9 cellular contexts compared by ENCODE assay signal in genomic region chr11:17479284-17480214, GRCh38. TPM values are rescaled to one million over a fixed set of nuclear protein-coding genes. Genes with fewer than 3 reads are reported as not detected.
DNase-seq lines count a peak whose midpoint lies in the region; ATAC-seq and TF ChIP-seq lines count a peak whose summit lies in the region.
"Had no signal": no experiment of that assay in that cellular context is flagged by ENCODE, and none has a peak within 500 bp of the region (broad histone marks: within the 10 kb centered on the region; RNA-seq: fewer than 3 reads in every experiment).

No MANE protein-coding gene starts in this region.

- H3K36me3 ChIP-seq in smooth muscle cell (ENCODE audit: low read depth), result no peaks in the 10 kb centered on the region
- H3K36me3 ChIP-seq: adrenal gland had no signal

- H3K79me2 ChIP-seq in smooth muscle cell (ENCODE audit: low read depth), result no peaks in the 10 kb centered on the region

- H3K9ac ChIP-seq in smooth muscle cell (ENCODE audit: low read depth), result no peak overlapping the region

- H2AFZ ChIP-seq in smooth muscle cell (ENCODE audit: low read depth), result no peak overlapping the region

- peaks cover 3% of the 10 kb centered on the region for H3K36me3 Mint-ChIP-seq in brain
- H3K36me3 Mint-ChIP-seq in activated naive CD4-positive, alpha-beta T cell treated with anti-CD3 and anti-CD28 coated beads, Interleukin-2, amount 50 U/mL, for 72 hours, result peaks cover 0 to 7% of the 10 kb centered on the region in 2 donors

- WGBS in smooth muscle cell (ENCODE audit: low lambda C conversion rate), result 29% methylated on average over 14 of the region's 14 CpGs

- ATAC-seq in left lobe of liver, result peak; percentile 57
- no peak for ATAC-seq in activated naive CD4-positive, alpha-beta T cell treated with anti-CD3 and anti-CD28 coated beads, Interleukin-2, amount 50 U/mL, for 72 hours

- peak overlapping the region in 3 of 5 experiments; percentile 14 to 87 (median 53) for H3K27ac Mint-ChIP-seq in brain
- no peak overlapping the region for H3K27ac Mint-ChIP-seq in activated naive CD4-positive, alpha-beta T cell treated with anti-CD3 and anti-CD28 coated beads, Interleukin-2, amount 50 U/mL, for 72 hours

- H3K27ac ChIP-seq in smooth muscle cell (ENCODE audit: low read depth), result no peak overlapping the region
- H3K27ac ChIP-seq: adrenal gland had no signal

- H3K4me3 ChIP-seq in smooth muscle cell, result no peak overlapping the region
- H3K4me3 ChIP-seq: adrenal gland had no signal

- no peaks in the 10 kb centered on the region for H3F3A ChIP-seq in smooth muscle cell (ENCODE audit: low read depth)

- peaks cover 42% of the 10 kb centered on the region for H3K4me1 Mint-ChIP-seq in brain

- peak in 11 of 14 donors; percentile 12 to 87 (median 36) for DNase-seq in C1 segment of cervical spinal cord (lab: John Stamatoyannopoulos, UW)
- peak; percentile 30 for DNase-seq in NCI-H1092 (lab: John Stamatoyannopoulos, UW)
- DNase-seq in left lobe of liver (ENCODE audit: low spot score), result no peak
- no peak for DNase-seq in activated naive CD4-positive, alpha-beta T cell treated with anti-CD3 and anti-CD28 coated beads, Interleukin-2, amount 50 U/mL, for 72 hours (ENCODE audit: low spot score in 2 of 2)
- no peak for DNase-seq in activated CD8-positive, alpha-beta memory T cell treated with anti-CD3 and anti-CD28 coated beads for 24 hours
- no peak for DNase-seq in activated CD4-positive, CD25-positive, alpha-beta regulatory T cell treated with anti-CD3 and anti-CD28 coated beads, Interleukin-2, amount 50 U/mL, for 72 hours
- no peak for DNase-seq in smooth muscle cell (lab: John Stamatoyannopoulos, UW; ENCODE audit: unreplicated experiment)

- no peaks in the 10 kb centered on the region for H4K20me1 ChIP-seq in smooth muscle cell (ENCODE audit: low read depth)

- no peak overlapping the region for H3K4me2 ChIP-seq in smooth muscle cell

- peaks cover 31% of the 10 kb centered on the region for H3K27me3 Mint-ChIP-seq in brain

- H3K9me3 ChIP-seq in smooth muscle cell (replicated peaks; ENCODE audit: low read depth), result no peaks in the 10 kb centered on the region
- H3K9me3 ChIP-seq: adrenal gland had no signal

- peaks cover 69% of the 10 kb centered on the region for H3K27me3 ChIP-seq in smooth muscle cell (ENCODE audit: low read depth)

- peak overlapping the region; percentile 32 to 80 (median 62) for H3K4me3 Mint-ChIP-seq in brain

- TF ChIP-seq CTCF in brain (conservative IDR thresholded peaks at IDR 0.05), result no peak
- TF ChIP-seq CTCF in smooth muscle cell (IDR thresholded peaks at IDR 0.05; ENCODE audit: borderline replicate concordance, insufficient read depth, poor library complexity, severe bottlenecking), result no peak

- peaks cover 0 to 8% (median 6%) of the 10 kb centered on the region in 5 experiments for H3K9me3 Mint-ChIP-seq in brain
- peaks cover 3 to 5% of the 10 kb centered on the region in 2 donors for H3K9me3 Mint-ChIP-seq in activated naive CD4-positive, alpha-beta T cell treated with anti-CD3 and anti-CD28 coated beads, Interleukin-2, amount 50 U/mL, for 72 hours

- H3K4me1 ChIP-seq in smooth muscle cell (ENCODE audit: low read depth), result peaks cover 4% of the 10 kb centered on the region
- H3K4me1 ChIP-seq: adrenal gland had no signal

RNA-seq across cellular contexts. Expression of gene ABCC8, which starts 2.9 kb away (rescaled TPM):
- 12.4 TPM for polyA plus RNA-seq in brain (ENCODE audit: insufficient read depth, low read depth, low replicate concordance)
- 0.83 TPM for total RNA-seq in left lobe of liver
- total RNA-seq in activated naive CD4-positive, alpha-beta T cell treated with anti-CD3 and anti-CD28 coated beads, Interleukin-2, amount 50 U/mL, for 72 hours, result not detected
- total RNA-seq in smooth muscle cell, result not detected in 2 replicates
- not detected in 2 replicates for polyA plus RNA-seq in smooth muscle cell

Comparison
In these comparisons a context has a peak if more than half of its experiments do, and no peak if none do; other contexts are left out.
1. DNase-seq: peak in C1 segment of cervical spinal cord (11 of 14) and NCI-H1092 (single experiment); none in left lobe of liver (single experiment), activated naive CD4-positive, alpha-beta T cell treated with anti-CD3 and anti-CD28 coated beads, Interleukin-2, amount 50 U/mL, for 72 hours (0 of 2), activated CD8-positive, alpha-beta memory T cell treated with anti-CD3 and anti-CD28 coated beads for 24 hours (single experiment), activated CD4-positive, CD25-positive, alpha-beta regulatory T cell treated with anti-CD3 and anti-CD28 coated beads, Interleukin-2, amount 50 U/mL, for 72 hours (single experiment) and smooth muscle cell (single experiment).
2. H3K27ac Mint-ChIP-seq: peak in brain (3 of 5); none in activated naive CD4-positive, alpha-beta T cell treated with anti-CD3 and anti-CD28 coated beads, Interleukin-2, amount 50 U/mL, for 72 hours (0 of 2).